8 cellular contexts compared by ENCODE assay signal in genomic region chr16:4801962-4802658, GRCh38. TPM values are rescaled to one million over a fixed set of nuclear protein-coding genes. Genes with fewer than 3 reads are reported as not detected.
DNase-seq lines count a peak whose midpoint lies in the region; ATAC-seq and TF ChIP-seq lines count a peak whose summit lies in the region.

Gene ROGDI, minus strand, starts transcription at chr16:4802633. Its CDS starts 62 bp downstream, at chr16:4802571.

- H3K4me3 Mint-ChIP-seq in IgD-negative memory B cell, result peak within 1 kb of the TSS; percentile 86 to 95 (median 92)
- peak within 1 kb of the TSS; percentile 81 for H3K4me3 Mint-ChIP-seq in activated T-helper 17 cell treated with anti-CD3 and anti-CD28 coated beads, Interleukin-2, amount 50 U/mL, for 72 hours
- peak within 1 kb of the TSS; percentile 89 to 91 (median 89) for H3K4me3 Mint-ChIP-seq in nephron

- peaks cover 27% of the 10 kb centered on the region for H3K4me1 ChIP-seq in Panc1 (ENCODE audit: control insufficient read depth, insufficient read depth, low read length)

- H3K4me1 Mint-ChIP-seq in IgD-negative memory B cell, result peaks cover 9 to 12% (median 9%) of the 10 kb centered on the region in 3 donors
- no peaks in the 10 kb centered on the region for H3K4me1 Mint-ChIP-seq in activated T-helper 17 cell treated with anti-CD3 and anti-CD28 coated beads, Interleukin-2, amount 50 U/mL, for 72 hours
- peaks cover 20% of the 10 kb centered on the region for H3K4me1 Mint-ChIP-seq in nephron

- peak within 1 kb of the TSS; percentile 85 for H3K27ac ChIP-seq in Panc1 (ENCODE audit: low read length)

- H3K36me3 ChIP-seq in Panc1 (ENCODE audit: control insufficient read depth, insufficient read depth, low read length), result no peaks in the 10 kb centered on the region

- no peaks in the 10 kb centered on the region for H3K27me3 Mint-ChIP-seq in IgD-negative memory B cell
- H3K27me3 Mint-ChIP-seq in activated T-helper 17 cell treated with anti-CD3 and anti-CD28 coated beads, Interleukin-2, amount 50 U/mL, for 72 hours, result no peaks in the 10 kb centered on the region
- no peaks in the 10 kb centered on the region for H3K27me3 Mint-ChIP-seq in nephron (ENCODE audit: low read depth)

- POLR2A ChIA-PET in Panc1 (lab: Charles Lee), result no interaction called here

- in situ Hi-C loops in Panc1 (cut with HindIII; ENCODE audit: low pct_unique_long_range_greater_than_20kb, low sequenced_read_pairs), result no loop called here

- H3K27me3 ChIP-seq in Panc1 (ENCODE audit: control insufficient read depth, insufficient read depth, low read length), result no peaks in the 10 kb centered on the region

- BruUV-seq in Panc1 (replicated peaks; lab: Mats Ljungman, UMichigan), result no TSS peak

- no peak for TF ChIP-seq CTCF in Panc1 (IDR thresholded peaks at IDR 0.05)
- TF ChIP-seq CTCF in fibroblast of pulmonary artery (IDR thresholded peaks at IDR 0.05; ENCODE audit: low read length, missing control alignments), result no peak
- TF ChIP-seq CTCF in nephron (IDR thresholded peaks at IDR 0.05; ENCODE audit: unreplicated experiment in 3 of 3), result no peak

- H3K9me3 Mint-ChIP-seq in IgD-negative memory B cell (no peaks in the 10 kb centered on the region), nephron (no peaks in the 10 kb centered on the region)
- no peaks in the 10 kb centered on the region for H3K9me3 Mint-ChIP-seq in activated T-helper 17 cell treated with anti-CD3 and anti-CD28 coated beads, Interleukin-2, amount 50 U/mL, for 72 hours

- intact Hi-C loops in Panc1 (cut with micrococcal nuclease; ENCODE audit: unreplicated experiment), result no loop called here

- H3K9me3 ChIP-seq in Panc1 (ENCODE audit: control insufficient read depth, insufficient read depth, low read depth, low read length), result no peaks in the 10 kb centered on the region

- H3K27ac Mint-ChIP-seq in IgD-negative memory B cell, result peak within 1 kb of the TSS; percentile 53 to 92 (median 91)
- H3K27ac Mint-ChIP-seq in activated T-helper 17 cell treated with anti-CD3 and anti-CD28 coated beads, Interleukin-2, amount 50 U/mL, for 72 hours, result peak within 1 kb of the TSS; percentile 54
- H3K27ac Mint-ChIP-seq in nephron, result peak within 1 kb of the TSS; percentile 88 to 94 (median 93)

- H3K4me3 ChIP-seq in Panc1 (ENCODE audit: low read depth in 2 of 2, low read length in 2 of 2), result peak within 1 kb of the TSS; percentile 66 to 70
- peak within 1 kb of the TSS; percentile 66 for H3K4me3 ChIP-seq in fibroblast of pulmonary artery (replicated peaks; ENCODE audit: low read depth, low read length)

- CTCF ChIA-PET in Panc1 (lab: Charles Lee), result interaction anchor here (0.7 kb wide), 1 partner anchor 134 kb away, joined by 3 read pairs; no protein-coding TSS in a partner anchor

- DNase-seq in DMS53 (lab: John Stamatoyannopoulos, UW) (peak; percentile 97), Panc1 (ENCODE audit: low read depth, low spot score) (no peak), fibroblast of pulmonary artery (ENCODE audit: low read depth) (peak; percentile 31)
- DNase-seq in stimulated activated naive CD8-positive, alpha-beta T cell treated with anti-CD3 and anti-CD28 coated beads, Interleukin-15, Interleukin-2, amounts not matched to agents 100 U/mL and 50 U/mL, for 24 hours, result peak; percentile 72

- ATAC-seq in GM21576 (IDR thresholded peaks at IDR 0.05; ENCODE audit: unreplicated experiment) (peak; percentile 51), Panc1 (peak; percentile 79)
- peak; percentile 63 for ATAC-seq in activated T-helper 17 cell treated with anti-CD3 and anti-CD28 coated beads, Interleukin-2, amount 50 U/mL, for 72 hours (replicated peaks)
- ATAC-seq in stimulated activated naive CD8-positive, alpha-beta T cell treated with anti-CD3 and anti-CD28 coated beads, Interleukin-15, Interleukin-2, amounts not matched to agents 100 U/mL and 50 U/mL, for 24 hours, result peak; percentile 57

- H3K36me3 Mint-ChIP-seq in IgD-negative memory B cell, result peaks cover 2% of the 10 kb centered on the region
- peaks cover 29% of the 10 kb centered on the region for H3K36me3 Mint-ChIP-seq in activated T-helper 17 cell treated with anti-CD3 and anti-CD28 coated beads, Interleukin-2, amount 50 U/mL, for 72 hours (ENCODE audit: low read depth)
- H3K36me3 Mint-ChIP-seq in nephron (ENCODE audit: low read depth), result peaks cover 17% of the 10 kb centered on the region

RNA-seq across cellular contexts. Expression of gene ROGDI, which starts in this region (rescaled TPM):
- polyA plus RNA-seq in IgD-negative memory B cell, result 4.0 TPM
- 31.9 TPM for total RNA-seq in Panc1 (2021; ENCODE audit: unreplicated experiment)
- polyA plus RNA-seq in Panc1 (2012; ENCODE audit: insufficient read length), result 68.5 TPM
- total RNA-seq in activated T-helper 17 cell treated with anti-CD3 and anti-CD28 coated beads, Interleukin-2, amount 50 U/mL, for 72 hours, result 1 to 10 TPM; 8.0 to 8.8 TPM
